In the genomic region with DNA sequence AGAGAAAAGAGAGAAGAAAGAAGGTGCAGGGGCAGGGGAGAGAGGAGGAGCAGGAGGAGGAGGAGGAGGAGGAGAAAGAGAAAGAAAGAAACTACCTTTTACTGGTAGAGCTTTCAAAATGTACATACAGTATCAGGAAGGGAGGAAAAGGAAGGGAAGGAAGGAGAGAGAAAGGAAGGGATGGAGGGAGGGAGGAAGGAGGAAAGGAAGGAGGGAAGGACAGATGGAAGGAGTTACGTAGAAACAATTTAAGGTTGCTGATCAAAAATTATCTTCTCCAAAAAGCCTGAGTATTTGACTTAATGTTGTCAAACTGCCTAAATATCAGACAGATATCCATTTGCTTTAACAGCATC, we compare ENCODE assay signal across 11 cellular contexts. TPM values are rescaled to one million over a fixed set of nuclear protein-coding genes. Genes with fewer than 3 reads are reported as not detected.
DNase-seq lines count a peak whose midpoint lies in the region; ATAC-seq and TF ChIP-seq lines count a peak whose summit lies in the region.
"Had no signal": no experiment of that assay in that cellular context is flagged by ENCODE, and none has a peak within 500 bp of the region (broad histone marks: within the 10 kb centered on the region; RNA-seq: fewer than 3 reads in every experiment).

No MANE protein-coding gene starts in this region.

- no peaks in the 10 kb centered on the region for H3K9me2 ChIP-seq in Loucy (replicated peaks; ENCODE audit: low read depth, low read length)

- ATAC-seq in GM18873 (IDR thresholded peaks at IDR 0.05; ENCODE audit: low FRiP score, unreplicated experiment) = peak; percentile 5
- ATAC-seq in HG02642 (IDR thresholded peaks at IDR 0.05; ENCODE audit: poor library complexity, unreplicated experiment) = peak; percentile 36
- no peak for ATAC-seq in T-cell (replicated peaks in 1 of 4)
- ATAC-seq in left ventricle myocardium superior = no peak

- POLR2A ChIA-PET in T-cell (lab: Charles Lee) = no interaction called here

- no peak overlapping the region for H2AFZ ChIP-seq in Loucy (ENCODE audit: low read length)

- H3K36me3 Mint-ChIP-seq in mesothelial cell of epicardium (peaks cover 7% of the 10 kb centered on the region), T-cell (no peaks in the 10 kb centered on the region)

- TF ChIP-seq CTCF in Loucy (conservative IDR thresholded peaks at IDR 0.05; ENCODE audit: low read length) (no peak), mesothelial cell of epicardium (IDR thresholded peaks at IDR 0.05; ENCODE audit: unreplicated experiment) (no peak)

- no peaks in the 10 kb centered on the region for H3F3A ChIP-seq in Loucy (ENCODE audit: low read depth)

- H3K27me3 Mint-ChIP-seq in mesothelial cell of epicardium (ENCODE audit: low read depth) = no peaks in the 10 kb centered on the region
- H3K27me3 Mint-ChIP-seq in T-cell = peaks cover 9 to 14% of the 10 kb centered on the region in 2 donors

- intact Hi-C loops in left ventricle myocardium superior (cut with micrococcal nuclease) = no loop called here

- H3K27me3 ChIP-seq in Loucy (ENCODE audit: insufficient read depth, low read length, poor library complexity, severe bottlenecking) = no peaks in the 10 kb centered on the region

- H4K20me1 ChIP-seq in Loucy (ENCODE audit: insufficient read depth, low read length, poor library complexity, severe bottlenecking) = no peaks in the 10 kb centered on the region

- no peaks in the 10 kb centered on the region for H3K9me3 ChIP-seq in Loucy (ENCODE audit: insufficient read depth, low read depth, low read length)

- no peak overlapping the region for H3K4me3 Mint-ChIP-seq in mesothelial cell of epicardium
- peak overlapping the region in 1 of 3 donors; percentile 22 for H3K4me3 Mint-ChIP-seq in T-cell
- H3K4me3 Mint-ChIP-seq: activated T-cell treated with anti-CD3 and anti-CD28 coated beads, Interleukin-2, amount 50 U/mL, for 24 hours had no signal

- H3K4me1 ChIP-seq in Loucy (ENCODE audit: insufficient read depth, low read length, poor library complexity, severe bottlenecking) = peaks cover 16% of the 10 kb centered on the region

- H3K4me2 ChIP-seq in Loucy (ENCODE audit: low read depth, low read length, poor library complexity, severe bottlenecking) = peak overlapping the region; percentile 58

- no peak overlapping the region for H3K9ac ChIP-seq in Loucy (ENCODE audit: low read depth, low read length, poor library complexity, severe bottlenecking)

- H3K4me1 Mint-ChIP-seq in mesothelial cell of epicardium = peaks cover 64% of the 10 kb centered on the region
- no peaks in the 10 kb centered on the region for H3K4me1 Mint-ChIP-seq in T-cell

- peak overlapping the region; percentile 36 for H3K4me3 ChIP-seq in Loucy (ENCODE audit: low read length, poor library complexity, severe bottlenecking)

- CTCF ChIA-PET in T-cell (lab: Charles Lee) = no interaction called here

- DNase-seq in mesothelial cell of epicardium (ENCODE audit: low spot score in 2 of 2, unreplicated experiment in 2 of 2) (no peak), T-cell (no peak), left ventricle myocardium superior (no peak), 8988T (no peak)
- DNase-seq in activated naive CD4-positive, alpha-beta T cell treated with anti-CD3 and anti-CD28 coated beads, Interleukin-2, amount 50 U/mL, for 16 hours = no peak
- DNase-seq: activated T-cell treated with anti-CD3 and anti-CD28 coated beads, Interleukin-2, amount 50 U/mL, for 24 hours; left cardiac atrium; NCI-H2029 had no signal

- no peaks in the 10 kb centered on the region for H3K36me3 ChIP-seq in Loucy (ENCODE audit: insufficient read depth, low read length)

- H3K79me2 ChIP-seq in Loucy (ENCODE audit: insufficient read depth, low read length) = 0 out of 2 replicates have a peak, but pooled peaks cover 4% of the 10 kb centered on the region

- H3K27ac Mint-ChIP-seq in mesothelial cell of epicardium (peak overlapping the region; percentile 95), T-cell (peak overlapping the region in 1 of 2 donors; percentile 56)
- H3K27ac Mint-ChIP-seq: activated T-cell treated with anti-CD3 and anti-CD28 coated beads, Interleukin-2, amount 50 U/mL, for 24 hours had no signal

- H3K9me3 Mint-ChIP-seq in mesothelial cell of epicardium = peaks cover 6% of the 10 kb centered on the region
- peaks cover 0 to 2% (median 0%) of the 10 kb centered on the region in 3 donors for H3K9me3 Mint-ChIP-seq in T-cell
- H3K9me3 Mint-ChIP-seq: activated T-cell treated with anti-CD3 and anti-CD28 coated beads, Interleukin-2, amount 50 U/mL, for 24 hours had no signal

RNA-seq across cellular contexts. Expression of a gene that starts 13.4 kb away (rescaled TPM):
- total RNA-seq in mesothelial cell of epicardium (49.6 to 54.2 TPM (median 52.4 TPM) in 3 replicates), T-cell (1 to 10 TPM in 3 of 5 donors, under 1 TPM in 2; 0.56 to 4.2 (median 1.2) TPM), left ventricle myocardium superior (12.8 TPM)

Comparison
In these comparisons a context has a peak if more than half of its experiments do, and no peak if none do; other contexts are left out.
1. ATAC-seq: peak in GM18873 (single experiment) and HG02642 (single experiment); none in T-cell (0 of 4) and left ventricle myocardium superior (single experiment).